Comparison of ENCODE assay signal across 21 cellular contexts in the genomic region with DNA sequence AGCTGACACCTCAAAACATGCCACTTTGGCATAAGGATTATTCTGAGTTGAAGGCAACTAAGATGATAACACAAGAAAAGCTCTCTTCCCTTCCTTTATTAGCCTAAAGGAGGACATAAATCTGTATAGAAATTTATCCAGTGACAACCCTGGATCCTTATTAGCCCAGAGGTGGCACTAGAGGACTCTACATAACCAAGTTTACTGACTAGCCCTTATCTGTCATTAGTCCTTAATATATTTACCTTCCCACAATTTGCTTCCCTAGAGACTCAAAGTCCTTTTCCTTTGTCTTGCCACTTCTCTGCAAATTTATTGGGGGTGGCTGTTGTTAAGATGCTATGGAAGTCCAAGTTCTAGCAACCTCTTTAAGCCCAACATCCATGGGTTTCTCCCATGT. TPM values are rescaled to one million over a fixed set of nuclear protein-coding genes. Genes with fewer than 3 reads are reported as not detected.
DNase-seq lines count a peak whose midpoint lies in the region; ATAC-seq, FAIRE-seq and TF ChIP-seq lines count a peak whose summit lies in the region.
"Had no signal": no experiment of that assay in that cellular context is flagged by ENCODE, and none has a peak within 500 bp of the region (broad histone marks: within the 10 kb centered on the region; RNA-seq: fewer than 3 reads in every experiment).

No MANE protein-coding gene starts in this region.

- H2AFZ ChIP-seq in PC-3 (ENCODE audit: low read length) (no peak overlapping the region), hepatocyte (no peak overlapping the region)
- H2AFZ ChIP-seq: PC-9 had no signal

- TF ChIP-seq CTCF in PC-3 (conservative IDR thresholded peaks at IDR 0.05; ENCODE audit: low read depth, low read length) (peak; percentile 37), hepatocyte (IDR thresholded peaks at IDR 0.05; ENCODE audit: poor library complexity) (peak; percentile 18), gastroesophageal sphincter (IDR thresholded peaks at IDR 0.05) (no peak), GM10248 (IDR thresholded peaks at IDR 0.05; ENCODE audit: control extremely low read depth, extremely low read depth, low read depth, missing control alignments) (no peak), prostate gland (IDR thresholded peaks at IDR 0.05) (peak in 1 of 4 experiments; percentile 19)

- in situ Hi-C loops in ACHN (cut with HindIII; ENCODE audit: low pct_ligation_motif_present, low pct_unique_long_range_greater_than_20kb, low sequenced_read_pairs) = no loop called here

- BruUV-seq in PC-3 (replicated peaks; lab: Mats Ljungman, UMichigan) = no TSS peak

- H3K4me2 ChIP-seq in PC-3 (ENCODE audit: low read length) = no peak overlapping the region
- no peak overlapping the region for H3K4me2 ChIP-seq in hepatocyte
- H3K4me2 ChIP-seq: PC-9 had no signal

- no peak for TF ChIP-seq EP300 in gastroesophageal sphincter (IDR thresholded peaks at IDR 0.05)

- POLR2A ChIA-PET in PC-3 (lab: Charles Lee; ENCODE audit: unreplicated experiment) = no interaction called here
- POLR2A ChIA-PET in GM10248 (lab: Yijun Ruan, JAX) = no interaction called here

- H3K9ac ChIP-seq in PC-3 (ENCODE audit: low read length) = no peak overlapping the region

- H3K4me3 ChIP-seq in PC-3 (ENCODE audit: low read length) (no peak overlapping the region), hepatocyte (no peak overlapping the region), gastroesophageal sphincter (no peak overlapping the region), prostate gland (no peak overlapping the region)
- H3K4me3 ChIP-seq: cardiac muscle cell, esophagus muscularis mucosa, PC-9, transverse colon had no signal

- H3K27ac ChIP-seq in PC-3 (ENCODE audit: low read length) (no peak overlapping the region), hepatocyte (no peak overlapping the region), gastroesophageal sphincter (no peak overlapping the region), prostate gland (no peak overlapping the region)
- H3K27ac ChIP-seq: cardiac muscle cell, esophagus muscularis mucosa, PC-9, transverse colon had no signal

- TF ChIP-seq POLR2A in gastroesophageal sphincter (IDR thresholded peaks at IDR 0.05) (no peak), prostate gland (IDR thresholded peaks at IDR 0.05) (no peak)

- H3K4me1 ChIP-seq in PC-3 (ENCODE audit: insufficient read depth, low read length) (no peaks in the 10 kb centered on the region), hepatocyte (ENCODE audit: insufficient read depth) (no peaks in the 10 kb centered on the region), gastroesophageal sphincter (no peaks in the 10 kb centered on the region), prostate gland (replicated peaks) (no peaks in the 10 kb centered on the region)
- H3K4me1 ChIP-seq: esophagus muscularis mucosa had no signal

- CTCF ChIA-PET in PC-3 (lab: Charles Lee) = no interaction called here
- CTCF ChIA-PET in GM10248 (lab: Yijun Ruan, JAX) = interaction anchor here (1.4 to 2.2 kb wide), 2 partner anchors 11 to 28 kb away, joined by 3 to 10 read pairs; no protein-coding TSS in a partner anchor

- H3K9me3 ChIP-seq in PC-3 (ENCODE audit: low read length) (no peaks in the 10 kb centered on the region), hepatocyte (ENCODE audit: low read depth) (no peaks in the 10 kb centered on the region), gastroesophageal sphincter (peaks cover 0 to 3% (median 0%) of the 10 kb centered on the region in 3 donors), prostate gland (no peaks in the 10 kb centered on the region)
- H3K9me3 ChIP-seq: esophagus muscularis mucosa, transverse colon had no signal

- H3K36me3 ChIP-seq in PC-3 (ENCODE audit: low read depth, low read length) (peaks cover 2% of the 10 kb centered on the region; the same call in 1 of the 2 replicates), hepatocyte (replicated peaks; ENCODE audit: insufficient read depth, low read depth) (peaks cover 4% of the 10 kb centered on the region), gastroesophageal sphincter (peaks cover 0 to 38% of the 10 kb centered on the region in 2 donors), prostate gland (no peaks in the 10 kb centered on the region)
- H3K36me3 ChIP-seq: cardiac muscle cell, transverse colon had no signal

- H3K27me3 ChIP-seq in PC-3 (ENCODE audit: low read length) (no peaks in the 10 kb centered on the region), hepatocyte (no peaks in the 10 kb centered on the region), gastroesophageal sphincter (no peaks in the 10 kb centered on the region), prostate gland (replicated peaks; ENCODE audit: insufficient read depth) (no peaks in the 10 kb centered on the region)
- H3K27me3 ChIP-seq: cardiac muscle cell, esophagus muscularis mucosa, transverse colon had no signal

- DNase-seq in ACHN (peak; percentile 4), GM19239 (ENCODE audit: insufficient read length, low spot score) (no peak), PC-3 (peak; percentile 16), hepatocyte (ENCODE audit: low spot score) (peak; percentile 34), GM10248 (ENCODE audit: extremely low spot score) (no peak), prostate gland (ENCODE audit: low spot score) (no peak)
- DNase-seq: activated CD4-positive, alpha-beta T cell treated with anti-CD3 and anti-CD28 coated beads for 4 hours; activated CD8-positive, alpha-beta memory T cell treated with anti-CD3 and anti-CD28 coated beads, Interleukin-2, amount 10 ng/mL, durations not matched to agents 7 days and 5 days; activated effector memory CD4-positive, alpha-beta T cell treated with Interleukin-2 at 50 U/mL for 16 hours; GF-D8; left ventricle myocardium superior; MV-4-11; NCI-H2029; PC-9; stimulated activated CD4-positive, alpha-beta T cell treated with anti-CD3 and anti-CD28 coated beads, Interleukin-1b, Interleukin-23, amount 100 ng/mL, for 48 hours; transverse colon had no signal

- H3K79me2 ChIP-seq in PC-3 (ENCODE audit: low read length) (no peaks in the 10 kb centered on the region), hepatocyte (no peaks in the 10 kb centered on the region)

- FAIRE-seq in GM19239 (lab: Jason Lieb, UNC) = peak; percentile 52

- H3K9me2 ChIP-seq in PC-3 (replicated peaks; ENCODE audit: low read length) (no peaks in the 10 kb centered on the region), hepatocyte (replicated peaks; ENCODE audit: insufficient read depth) (no peaks in the 10 kb centered on the region)

- no peaks in the 10 kb centered on the region for H3F3A ChIP-seq in PC-3 (ENCODE audit: low read length, unreplicated experiment)

- intact Hi-C loops in PC-3 (cut with micrococcal nuclease) = no loop called here
- intact Hi-C loops in prostate gland (cut with DNase I) = no loop called here

- no peaks in the 10 kb centered on the region for H4K20me1 ChIP-seq in PC-3 (ENCODE audit: low read length)
- no peaks in the 10 kb centered on the region for H4K20me1 ChIP-seq in hepatocyte (ENCODE audit: insufficient read depth, poor library complexity, severe bottlenecking)

- ATAC-seq in PC-3 = peak; percentile 42; the same call in 1 of the 2 replicates
- ATAC-seq in gastroesophageal sphincter = no peak
- no peak for ATAC-seq in activated CD4-positive, CD25-positive, alpha-beta regulatory T cell treated with anti-CD3 and anti-CD28 coated beads, Interleukin-2, amount 50 U/mL, for 24 hours
- ATAC-seq: activated CD8-positive, alpha-beta memory T cell treated with anti-CD3 and anti-CD28 coated beads, Interleukin-2, amount 10 ng/mL, durations not matched to agents 7 days and 5 days; left ventricle myocardium superior; SK-N-SH treated with all-trans-retinoic acid at 6 μM for 48 hours had no signal

RNA-seq across cellular contexts. Expression of gene CEP70, which starts 26.7 kb away (rescaled TPM):
- total RNA-seq in PC-3 (2014; rRNA removed) = 11.3 and 16.7 TPM in 2 replicates
- 21.7 and 25.4 TPM in 2 replicates for total RNA-seq in hepatocyte
- polyA plus RNA-seq in hepatocyte = 11.6 and 12.2 TPM in 2 replicates
- 10 to 100 TPM; 27.7 to 53.8 (median 43.5) TPM for total RNA-seq in gastroesophageal sphincter
- 10 to 100 TPM; 24.1 to 38.0 TPM for total RNA-seq in prostate gland

RNA-seq across cellular contexts. Expression of gene FAIM, which starts 41.2 kb away (rescaled TPM):
- total RNA-seq in PC-3 (2014; rRNA removed) = 25.0 and 29.2 TPM in 2 replicates
- total RNA-seq in hepatocyte = 19.6 and 25.4 TPM in 2 replicates
- 17.4 and 17.7 TPM in 2 replicates for polyA plus RNA-seq in hepatocyte
- 10 to 100 TPM; 12.6 to 21.3 (median 17.6) TPM for total RNA-seq in gastroesophageal sphincter
- 10 to 100 TPM; 11.5 to 18.9 TPM for total RNA-seq in prostate gland

Comparison
In these comparisons a context has a peak if more than half of its experiments do, and no peak if none do; other contexts are left out.
1. DNase-seq: peak in ACHN (single experiment), PC-3 (single experiment) and hepatocyte (single experiment); none in GM19239 (single experiment), GM10248 (single experiment) and prostate gland (single experiment).
2. CTCF ChIP-seq: peak in PC-3 (single experiment) and hepatocyte (single experiment); none in gastroesophageal sphincter (0 of 4) and GM10248 (single experiment).